Comparison of ENCODE assay signal across 9 cellular contexts in genomic region chr1:230149751-230150584, GRCh38.
DNase-seq lines count a peak whose midpoint lies in the region; ATAC-seq, FAIRE-seq and TF ChIP-seq lines count a peak whose summit lies in the region.
"Had no signal": no experiment of that assay in that cellular context is flagged by ENCODE, and none has a peak within 500 bp of the region (broad histone marks: within the 10 kb centered on the region; RNA-seq: fewer than 3 reads in every experiment).

No MANE protein-coding gene starts in this region.

- peak overlapping the region; percentile 47 for H3K27ac Mint-ChIP-seq in activated T-cell treated with anti-CD3 and anti-CD28 coated beads, Interleukin-2, amount 50 U/mL, for 24 hours

- peak; percentile 62 for ATAC-seq in HG03039 (IDR thresholded peaks at IDR 0.05; ENCODE audit: unreplicated experiment)

- no peak for FAIRE-seq in kidney (lab: Jason Lieb, UNC)
- FAIRE-seq: TTC549 had no signal

- intact Hi-C loops in spleen (cut with DNase I; ENCODE audit: low total_unique reads) = no loop called here
- intact Hi-C loops in kidney (cut with DNase I) = no loop called here

- H3K27ac ChIP-seq in spleen (peak overlapping the region; percentile 20 to 87 (median 76)), kidney (ENCODE audit: low read depth in 2 of 2, low read length in 2 of 2) (no peak overlapping the region)

- H3K27me3 ChIP-seq in spleen (replicated peaks in 1 of 7) = no peaks in the 10 kb centered on the region

- no peaks in the 10 kb centered on the region for H3K9me3 Mint-ChIP-seq in activated T-cell treated with anti-CD3 and anti-CD28 coated beads, Interleukin-2, amount 50 U/mL, for 24 hours

- H3K4me1 ChIP-seq in spleen (peaks cover 13 to 97% (median 65%) of the 10 kb centered on the region in 6 donors), kidney (ENCODE audit: control insufficient read depth in 1 of 2, insufficient read depth in 1 of 2, low read depth in 1 of 2, low read length in 2 of 2) (peaks cover 0 to 4% of the 10 kb centered on the region in 2 donors)

- H3K36me3 ChIP-seq in spleen = no peaks in the 10 kb centered on the region
- no peaks in the 10 kb centered on the region for H3K36me3 ChIP-seq in kidney (ENCODE audit: control insufficient read depth in 1 of 2, insufficient read depth in 2 of 2, low read length in 2 of 2)

- no peak overlapping the region for H3K9ac ChIP-seq in kidney (ENCODE audit: low read length in 2 of 2)

- H3K36me3 Mint-ChIP-seq in activated T-cell treated with anti-CD3 and anti-CD28 coated beads, Interleukin-2, amount 50 U/mL, for 24 hours (ENCODE audit: low read depth) = peaks cover 17% of the 10 kb centered on the region

- TF ChIP-seq CTCF in spleen (IDR thresholded peaks at IDR 0.05 in 8 of 11, conservative IDR thresholded peaks at IDR 0.05 in 3 of 11) = no peak
- no peak for TF ChIP-seq CTCF in kidney (IDR thresholded peaks at IDR 0.05; ENCODE audit: borderline replicate concordance, extremely low read depth, insufficient read depth)

- DNase-seq in activated T-cell treated with anti-CD3 and anti-CD28 coated beads, Interleukin-2, amount 50 U/mL, for 24 hours = no peak
- DNase-seq in activated T-cell treated with anti-CD3 and anti-CD28 coated beads for 4 hours = no peak
- DNase-seq in SIG-M5 treated with dmso at 0.1 percent for 504 hours (lab: John Stamatoyannopoulos, UW; ENCODE audit: unreplicated experiment) = peak; percentile 91
- DNase-seq in spleen = peak; percentile 88
- no peak for DNase-seq in hippocampal formation (lab: John Stamatoyannopoulos, UW)
- no peak for DNase-seq in NCI-H526 treated with DMSO at 0.1 percent for 48 hours (lab: John Stamatoyannopoulos, UW)
- no peak for DNase-seq in kidney

- H3K9me3 ChIP-seq in spleen (no peaks in the 10 kb centered on the region), kidney (ENCODE audit: control insufficient read depth in 1 of 2, low read length in 2 of 2) (no peaks in the 10 kb centered on the region)

- 30 to 53% (median 35%) methylated on average over 15 of the region's 15 CpGs for WGBS in spleen, 5 donors

- H3K4me3 ChIP-seq in spleen = peak overlapping the region in 2 of 8 donors; percentile 3 to 52
- H3K4me3 ChIP-seq in kidney (ENCODE audit: low read length in 2 of 2) = no peak overlapping the region

- peaks cover 67% of the 10 kb centered on the region for H3K4me1 Mint-ChIP-seq in activated T-cell treated with anti-CD3 and anti-CD28 coated beads, Interleukin-2, amount 50 U/mL, for 24 hours (ENCODE audit: low read depth)

- no peak overlapping the region for H3K4me3 Mint-ChIP-seq in activated T-cell treated with anti-CD3 and anti-CD28 coated beads, Interleukin-2, amount 50 U/mL, for 24 hours

- no peaks in the 10 kb centered on the region for H3K27me3 Mint-ChIP-seq in activated T-cell treated with anti-CD3 and anti-CD28 coated beads, Interleukin-2, amount 50 U/mL, for 24 hours

- no peak for TF ChIP-seq POLR2A in spleen (IDR thresholded peaks at IDR 0.05)

Comparison
In these comparisons a context has a peak if more than half of its experiments do, and no peak if none do; other contexts are left out.
1. DNase-seq: peak in SIG-M5 treated with dmso at 0.1 percent for 504 hours (single experiment) and spleen (single experiment); none in activated T-cell treated with anti-CD3 and anti-CD28 coated beads, Interleukin-2, amount 50 U/mL, for 24 hours (single experiment), activated T-cell treated with anti-CD3 and anti-CD28 coated beads for 4 hours (single experiment), hippocampal formation (0 of 2), NCI-H526 treated with DMSO at 0.1 percent for 48 hours (single experiment) and kidney (single experiment).
2. H3K27ac ChIP-seq: peak in spleen (8 of 8); none in kidney (0 of 2).